In genomic region chr12:59239993-59240392, GRCh38 we compare ENCODE assay signal across 16 cellular contexts.
A peak's percentile ranks its signal among the peaks of the same experiment; 100 is the strongest.
DNase-seq lines count a peak whose midpoint lies in the region.
"Had no signal": no experiment of that assay in that cellular context is flagged by ENCODE, and none has a peak within 500 bp of the region (broad histone marks: within the 10 kb centered on the region; RNA-seq: fewer than 3 reads in every experiment).

No MANE protein-coding gene starts in this region.

- intact Hi-C loops in head of caudate nucleus (cut with DNase I), result no loop called here

- peak; percentile 6 for DNase-seq in Ammon's horn (ENCODE audit: low spot score)
- DNase-seq in astrocyte of the hippocampus (ENCODE audit: low read depth, low spot score), result peak; percentile 3
- DNase-seq in head of caudate nucleus, result peak in 24 of 42 donors; percentile 3 to 70 (median 16)
- DNase-seq in putamen (ENCODE audit: low spot score), result peak; percentile 28
- no peak for DNase-seq in activated CD4-positive, alpha-beta T cell treated with anti-CD3 and anti-CD28 coated beads, Interleukin-2, amount 50 U/mL, for 48 hours
- no peak for DNase-seq in epidermal melanocyte (ENCODE audit: insufficient read length, low spot score)
- DNase-seq in pons (ENCODE audit: low spot score), result no peak
- DNase-seq: BE2C; CD4-positive, alpha-beta T cell; CD8-positive, alpha-beta memory T cell; DMS 273 treated with DMSO at 0.1 percent for 48 hours; DMS79; EL; GDM1; GM23248; HFFc6 had no signal

Comparison
In these comparisons a context has a peak if more than half of its experiments do, and no peak if none do; other contexts are left out.
1. DNase-seq: peak in Ammon's horn (single experiment), astrocyte of the hippocampus (single experiment), head of caudate nucleus (24 of 42) and putamen (single experiment); none in activated CD4-positive, alpha-beta T cell treated with anti-CD3 and anti-CD28 coated beads, Interleukin-2, amount 50 U/mL, for 48 hours (0 of 2), epidermal melanocyte (single experiment) and pons (single experiment).